In genomic region chr21:33916200-33916567, GRCh38 we compare ENCODE assay signal across 8 cellular contexts. TPM values are rescaled to one million over a fixed set of nuclear protein-coding genes. Genes with fewer than 3 reads are reported as not detected.
DNase-seq lines count a peak whose midpoint lies in the region; ATAC-seq, FAIRE-seq and TF ChIP-seq lines count a peak whose summit lies in the region.

No MANE protein-coding gene starts in this region.

- H3K79me2 ChIP-seq in KMS-11 (ENCODE audit: insufficient read depth, low read depth): peaks cover 27% of the 10 kb centered on the region

- peaks cover 8% of the 10 kb centered on the region for H3K4me1 Mint-ChIP-seq in Calu3 (ENCODE audit: low read depth, unreplicated experiment)
- H3K4me1 Mint-ChIP-seq in effector memory CD8-positive, alpha-beta T cell (ENCODE audit: low read depth in 2 of 2): peaks cover 13 to 28% of the 10 kb centered on the region in 2 donors

- peak overlapping the region; percentile 94 for H3K4me3 Mint-ChIP-seq in Calu3 (ENCODE audit: low read depth, unreplicated experiment)
- peak overlapping the region; percentile 98 to 99 for H3K4me3 Mint-ChIP-seq in effector memory CD8-positive, alpha-beta T cell

- no peak overlapping the region for H3K4me3 ChIP-seq in KMS-11 (IDR thresholded peaks at IDR 0.05; ENCODE audit: insufficient read depth, low read depth, low read length)
- H3K4me3 ChIP-seq in neuron (ENCODE audit: low read length): peak overlapping the region; percentile 95

- H3K27me3 ChIP-seq in KMS-11 (ENCODE audit: insufficient read depth, low read depth) (no peaks in the 10 kb centered on the region), neuron (ENCODE audit: insufficient read depth, low read length) (no peaks in the 10 kb centered on the region)

- no TSS peak for BruUV-seq in Calu3 (replicated peaks; lab: Mats Ljungman, UMichigan)

- TF ChIP-seq CTCF in Calu3 (IDR thresholded peaks at IDR 0.05; ENCODE audit: unreplicated experiment) (no peak), KMS-11 (conservative IDR thresholded peaks at IDR 0.05; ENCODE audit: low read depth, low read length) (no peak)

- peak overlapping the region; percentile 30; the same call in 1 of the 2 replicates for H3K27ac ChIP-seq in KMS-11

- no peaks in the 10 kb centered on the region for H3K9me3 Mint-ChIP-seq in Calu3 (ENCODE audit: low read depth, unreplicated experiment)
- H3K9me3 Mint-ChIP-seq in effector memory CD8-positive, alpha-beta T cell: no peaks in the 10 kb centered on the region

- peak overlapping the region; percentile 82; the same call in 1 of the 2 replicates for H3K9ac ChIP-seq in KMS-11

- no peak for DNase-seq in Calu3
- no peak for DNase-seq in effector memory CD8-positive, alpha-beta T cell
- no peak for DNase-seq in HTR-8/SVneo (ENCODE audit: insufficient read length, low spot score)
- no peak for DNase-seq in NCI-H82 (lab: John Stamatoyannopoulos, UW)

- no peaks in the 10 kb centered on the region for H4K20me1 ChIP-seq in KMS-11 (ENCODE audit: insufficient read depth)

- H3K36me3 ChIP-seq in KMS-11 (ENCODE audit: insufficient read depth): peaks cover 19% of the 10 kb centered on the region; the same call in 1 of the 2 replicates
- H3K36me3 ChIP-seq in neuron (ENCODE audit: insufficient read depth, low read length): peaks cover 26% of the 10 kb centered on the region

- no peak for FAIRE-seq in HTR-8/SVneo (lab: Jason Lieb, UNC)

- peak overlapping the region; percentile 98 for H2AFZ ChIP-seq in KMS-11 (ENCODE audit: low read depth)
- H2AFZ ChIP-seq in neuron (ENCODE audit: low read depth, low read length): peak overlapping the region; percentile 92

- ATAC-seq in effector memory CD8-positive, alpha-beta T cell (replicated peaks): no peak
- ATAC-seq in HG02642 (IDR thresholded peaks at IDR 0.05; ENCODE audit: poor library complexity, unreplicated experiment) (no peak), GM21786 (IDR thresholded peaks at IDR 0.05; ENCODE audit: unreplicated experiment) (no peak)

- H3K4me1 ChIP-seq in KMS-11 (ENCODE audit: low read depth, poor library complexity, severe bottlenecking): peaks cover 17% of the 10 kb centered on the region
- H3K4me1 ChIP-seq in neuron (ENCODE audit: insufficient read depth, low read length): peaks cover 10% of the 10 kb centered on the region

- intact Hi-C loops in Calu3 (cut with micrococcal nuclease; ENCODE audit: unreplicated experiment): no loop called here

- peak overlapping the region; percentile 99 for H3K4me2 ChIP-seq in KMS-11

- CTCF ChIA-PET in Calu3 (lab: Charles Lee): no interaction called here

- no peaks in the 10 kb centered on the region for H3K27me3 Mint-ChIP-seq in Calu3 (ENCODE audit: unreplicated experiment)
- H3K27me3 Mint-ChIP-seq in effector memory CD8-positive, alpha-beta T cell: no peaks in the 10 kb centered on the region

- H3K36me3 Mint-ChIP-seq in Calu3 (ENCODE audit: insufficient read depth, unreplicated experiment): peaks cover 19% of the 10 kb centered on the region
- peaks cover 28% of the 10 kb centered on the region for H3K36me3 Mint-ChIP-seq in effector memory CD8-positive, alpha-beta T cell (ENCODE audit: insufficient read depth)

- H3K9me3 ChIP-seq in neuron (ENCODE audit: low read length): no peaks in the 10 kb centered on the region

- H3K27ac Mint-ChIP-seq in Calu3 (ENCODE audit: unreplicated experiment): peak overlapping the region; percentile 94
- H3K27ac Mint-ChIP-seq in effector memory CD8-positive, alpha-beta T cell: peak overlapping the region; percentile 97 to 98

RNA-seq across cellular contexts. Expression of gene ATP5PO, which starts 0.6 kb away (rescaled TPM):
- 125 and 130 TPM in 2 replicates for total RNA-seq in Calu3 (2022)
